ENCODE assay signal across 8 cellular contexts in genomic region chr14:96012757-96013156, GRCh38. TPM values are rescaled to one million over a fixed set of nuclear protein-coding genes. Genes with fewer than 3 reads are reported as not detected.
DNase-seq lines count a peak whose midpoint lies in the region; ATAC-seq, FAIRE-seq and TF ChIP-seq lines count a peak whose summit lies in the region.
"Not testable (repeated sequence)": the region's sequence is repeated elsewhere in the genome, so short reads cannot be mapped to it uniquely, and the experiment has no call there.

No MANE protein-coding gene starts in this region.

- H4K20me1 ChIP-seq in SU-DHL-6 (ENCODE audit: low read depth, low read length); GM12878 (ENCODE audit: control insufficient read depth, insufficient read depth): not testable (repeated sequence)

- peak overlapping the region; percentile 26 for H3K27ac Mint-ChIP-seq in memory B cell

- H3K4me1 ChIP-seq in GM12878 (ENCODE audit: control insufficient read depth, insufficient read depth, low read length); suprapubic skin: not testable (repeated sequence)
- peaks cover 0 to 29% (median 3%) of the 10 kb centered on the region in 3 donors for H3K4me1 ChIP-seq in esophagus squamous epithelium

- SMC1A ChIA-PET in GM12878 (lab: Charles Lee; ENCODE audit: uncharacterized antibody, unreplicated experiment), result interaction anchor here (1.0 kb wide), 1 partner anchor 22 kb away, joined by 3 read pairs; no protein-coding TSS in a partner anchor

- DNase-seq in GM12891 (ENCODE audit: insufficient read length, low spot score); GM12878 (ENCODE audit: low read depth, low spot score); esophagus squamous epithelium (lab: John Stamatoyannopoulos, UW); suprapubic skin (ENCODE audit: low spot score in 2 of 2): not testable (repeated sequence)
- DNase-seq in MV-4-11 (lab: John Stamatoyannopoulos, UW) (peak; percentile 27), NOMO-1 treated with dmso at 0.1 percent for 144 hours (lab: John Stamatoyannopoulos, UW; ENCODE audit: unreplicated experiment) (peak; percentile 3), memory B cell (ENCODE audit: low spot score in 2 of 2) (peak in 1 of 2 donors; percentile 19)

- not testable (repeated sequence) for H3K4me3 ChIP-seq in SU-DHL-6 (ENCODE audit: insufficient read depth, low read length, poor library complexity, severe bottlenecking); GM12878; esophagus squamous epithelium; suprapubic skin

- POLR2A ChIA-PET in GM12878 (lab: Charles Lee), result not testable (repeated sequence)

- H3K36me3 Mint-ChIP-seq in memory B cell, result not testable (repeated sequence)

- intact Hi-C loops in GM12878 (cut with micrococcal nuclease; ENCODE audit: unreplicated experiment); esophagus squamous epithelium (cut with DNase I): not testable (repeated sequence)

- not testable (repeated sequence) for FAIRE-seq in GM12891 (lab: Jason Lieb, UNC); GM12878 (lab: Jason Lieb, UNC)

- ATAC-seq in GM12878 (peak; percentile 25; the same call in 1 of the 3 replicates), memory B cell (ENCODE audit: low read depth) (peak; percentile 27)

- H3K9me3 Mint-ChIP-seq in memory B cell, result not testable (repeated sequence)

- H3K9me3 ChIP-seq in SU-DHL-6 (ENCODE audit: insufficient read depth, low read length) (peaks cover 20% of the 10 kb centered on the region; the same call in 1 of the 2 replicates), esophagus squamous epithelium (peaks cover 0 to 18% (median 11%) of the 10 kb centered on the region in 3 donors)
- H3K9me3 ChIP-seq in GM12878 (replicated peaks; ENCODE audit: control insufficient read depth, insufficient read depth, low read length); suprapubic skin: not testable (repeated sequence)

- H3K79me2 ChIP-seq in SU-DHL-6 (ENCODE audit: insufficient read depth, low read length); GM12878 (ENCODE audit: control insufficient read depth, insufficient read depth, low read length): not testable (repeated sequence)

- H3F3A ChIP-seq in SU-DHL-6 (ENCODE audit: insufficient read depth), result not testable (repeated sequence)

- H3K4me2 ChIP-seq in SU-DHL-6 (ENCODE audit: low read depth, low read length, poor library complexity, severe bottlenecking), result peak overlapping the region; percentile 27
- not testable (repeated sequence) for H3K4me2 ChIP-seq in GM12878 (ENCODE audit: control insufficient read depth, insufficient read depth)

- BruUV-seq in GM12878 (replicated peaks; lab: Mats Ljungman, UMichigan), result not testable (repeated sequence)

- 0% methylated on average over 1 of the region's 1 CpG for WGBS in GM12878 (ENCODE audit: insufficient coverage, insufficient replicate concordance, low lambda C conversion rate, missing lambda C conversion rate)
- WGBS in esophagus squamous epithelium, 2 donors, result 0 to 35% methylated on average over 1 of the region's 1 CpG
- 63% methylated on average over 1 of the region's 1 CpG for WGBS in suprapubic skin

- TF ChIP-seq RAD21 in GM12878 (IDR thresholded peaks at IDR 0.05; ENCODE audit: insufficient read depth, low read depth, low read length), result not testable (repeated sequence)

- H3K27ac ChIP-seq in SU-DHL-6 (ENCODE audit: low read depth, low read length), result peak overlapping the region; percentile 63
- H3K27ac ChIP-seq in GM12878 (ENCODE audit: control insufficient read depth, insufficient read depth), result not testable (repeated sequence)
- peak overlapping the region in 3 of 4 donors; percentile 61 to 76 (median 71) for H3K27ac ChIP-seq in esophagus squamous epithelium
- H3K27ac ChIP-seq in suprapubic skin, result peak overlapping the region; percentile 35

- peak overlapping the region; percentile 63 for H2AFZ ChIP-seq in SU-DHL-6 (ENCODE audit: low read depth, low read length, severe bottlenecking)
- not testable (repeated sequence) for H2AFZ ChIP-seq in GM12878 (ENCODE audit: control insufficient read depth, low read depth, low read length)

- not testable (repeated sequence) for TF ChIP-seq EP300 in GM12878 (IDR thresholded peaks at IDR 0.05; ENCODE audit: borderline replicate concordance in 1 of 2, control insufficient read depth in 1 of 2, low read depth in 2 of 2, low read length in 2 of 2); suprapubic skin (IDR thresholded peaks at IDR 0.05)

- H3K9me2 ChIP-seq in SU-DHL-6 (replicated peaks; ENCODE audit: insufficient read depth, low read length), result not testable (repeated sequence)

- RAD21 ChIA-PET in GM12878 (lab: Charles Lee; ENCODE audit: unreplicated experiment), result not testable (repeated sequence)

- not testable (repeated sequence) for TF ChIP-seq CTCF in SU-DHL-6 (IDR thresholded peaks at IDR 0.05; ENCODE audit: insufficient read depth, low read length, poor library complexity, severe bottlenecking); GM12878 (IDR thresholded peaks at IDR 0.05 in 2 of 3, conservative IDR thresholded peaks at IDR 0.05 in 1 of 3; ENCODE audit: control insufficient read depth in 2 of 3, extremely low read depth in 1 of 3, insufficient read depth in 1 of 3, low read depth in 3 of 3, low read length in 3 of 3); esophagus squamous epithelium (IDR thresholded peaks at IDR 0.05); suprapubic skin (IDR thresholded peaks at IDR 0.05)

- H3K36me3 ChIP-seq in SU-DHL-6 (ENCODE audit: low read length); GM12878 (ENCODE audit: control insufficient read depth in 2 of 2, insufficient read depth in 2 of 2, low read length in 1 of 2); esophagus squamous epithelium; suprapubic skin: not testable (repeated sequence)

- not testable (repeated sequence) for H3K27me3 Mint-ChIP-seq in memory B cell

- H3K9ac ChIP-seq in SU-DHL-6 (ENCODE audit: low read length), result 0 out of 2 replicates have a peak overlapping the region, but pooled peaks have one; percentile 16
- not testable (repeated sequence) for H3K9ac ChIP-seq in GM12878 (ENCODE audit: control insufficient read depth, insufficient read depth, low read length)

- peaks cover 14% of the 10 kb centered on the region for H3K4me1 Mint-ChIP-seq in memory B cell

- not testable (repeated sequence) for H3K4me3 Mint-ChIP-seq in memory B cell

- H3K27me3 ChIP-seq in SU-DHL-6 (ENCODE audit: low read length); GM12878 (replicated peaks in 1 of 2; ENCODE audit: control insufficient read depth in 2 of 2, insufficient read depth in 2 of 2, low read length in 1 of 2); esophagus squamous epithelium; suprapubic skin: not testable (repeated sequence)

- TF ChIP-seq POLR2A in GM12891 (IDR thresholded peaks at IDR 0.05; ENCODE audit: low read depth, low read length); GM12878 (IDR thresholded peaks at IDR 0.05; ENCODE audit: low read depth, low read length); esophagus squamous epithelium (IDR thresholded peaks at IDR 0.05); suprapubic skin (IDR thresholded peaks at IDR 0.05): not testable (repeated sequence)

- in situ Hi-C loops in GM12878 (cut with MboI), result not testable (repeated sequence)

- CTCF ChIA-PET in GM12878 (lab: Yijun Ruan, JAX), result not testable (repeated sequence)

TF ChIP-seq in GM12891, 5 proteins besides CTCF, POLR2A, EP300 and RAD21:
- peak; percentile 69 for TF ChIP-seq SPI1 (IDR thresholded peaks at IDR 0.05; ENCODE audit: low read depth, low read length)

TF ChIP-seq in GM12878, 131 proteins besides CTCF, POLR2A, EP300 and RAD21:
- peak; percentile 71 for TF ChIP-seq SPI1 (IDR thresholded peaks at IDR 0.05; ENCODE audit: borderline replicate concordance, insufficient read depth, low read depth, low read length)

RNA-seq across cellular contexts. Expression of gene C14orf132, which starts 26.4 kb away (rescaled TPM):
- 0.03 TPM for polyA plus RNA-seq in GM12891 (2012; ENCODE audit: low read depth, missing spikeins)
- 0.24 and 0.42 TPM in 2 replicates for total RNA-seq in GM12878 (2013; cell fraction: nucleolus; rRNA removed)
- total RNA-seq in GM12878 (2014; rRNA removed) (under 0.01 TPM in 1 of 2 replicates, not detected in the other), GM12878 (2014; rRNA removed; fragmentation: Illumina TruSeq; extraction: Trizol) (under 0.01 TPM in 1 of 2 replicates, not detected in the other), GM12878 (2021) (0.05 and 0.19 TPM in 2 replicates), esophagus squamous epithelium (10 to 100 TPM in 1 of 4 donors, 1 to 10 TPM in 3; 3.0 to 13.5 (median 3.9) TPM), suprapubic skin (10 to 100 TPM; 16.2 to 34.4 (median 27.9) TPM)
- 0.09 TPM for polyA plus RNA-seq in GM12878 (2011; ENCODE audit: low read depth)
- polyA plus RNA-seq in GM12878 (2011; rRNA removed) (1.1 and 1.2 TPM in 2 replicates), GM12878 (2014; fragmentation: Illumina TruSeq; extraction: Trizol) (0.01 TPM in 1 of 2 replicates, not detected in the other), GM12878 (2014; fragmentation: Nextera tagmentation; extraction: Ambion mirVana) (not detected), GM12878 (2014; rRNA removed) (0.01 TPM in 1 of 2 replicates, not detected in the other), GM12878 (2016; fragmentation: Nextera tagmentation; extraction: Ambion mirVana) (under 1 TPM; 0.09 to 0.12 TPM)
- polyA plus RNA-seq in GM12878 (2011; cell fraction: cytosol; rRNA removed), result 0.90 and 0.93 TPM in 2 replicates
- 0.92 and 1.4 TPM in 2 replicates for polyA plus RNA-seq in GM12878 (2011; cell fraction: nucleus; rRNA removed)
- 0.59 and 0.61 TPM in 2 replicates for polyA plus RNA-seq in GM12878 (2012)
- 1.4 and 1.8 TPM in 2 replicates for polyA minus RNA-seq in GM12878 (2011; rRNA and poly(A)+ RNA removed)
- 0.27 and 0.73 TPM in 2 replicates for polyA minus RNA-seq in GM12878 (2011; cell fraction: cytosol; rRNA and poly(A)+ RNA removed)
- 0.36 and 0.67 TPM in 2 replicates for polyA minus RNA-seq in GM12878 (2011; cell fraction: nucleus; rRNA and poly(A)+ RNA removed)
